ENCODE assay signal across 7 cellular contexts in genomic region chr10:118253397-118253796, GRCh38.
"Had no signal": no experiment of that assay in that cellular context is flagged by ENCODE, and none has a peak within 500 bp of the region (broad histone marks: within the 10 kb centered on the region; RNA-seq: fewer than 3 reads in every experiment).

No MANE protein-coding gene starts in this region.

- H3K27ac ChIP-seq: GM23248, HL-60 had no signal

- H3K9me3 ChIP-seq: HAP-1 had no signal

- H2AFZ ChIP-seq: GM23248 had no signal

- H3K9ac ChIP-seq: GM23248 had no signal

- H3K4me3 ChIP-seq: GM23248, HAP-1 had no signal

- DNase-seq: GM23248, GOT3, H7, HFFc6, KBM-7 had no signal

- H3K36me3 ChIP-seq: HAP-1 had no signal
